Comparison of ENCODE assay signal across 1 cellular context in the genomic region with DNA sequence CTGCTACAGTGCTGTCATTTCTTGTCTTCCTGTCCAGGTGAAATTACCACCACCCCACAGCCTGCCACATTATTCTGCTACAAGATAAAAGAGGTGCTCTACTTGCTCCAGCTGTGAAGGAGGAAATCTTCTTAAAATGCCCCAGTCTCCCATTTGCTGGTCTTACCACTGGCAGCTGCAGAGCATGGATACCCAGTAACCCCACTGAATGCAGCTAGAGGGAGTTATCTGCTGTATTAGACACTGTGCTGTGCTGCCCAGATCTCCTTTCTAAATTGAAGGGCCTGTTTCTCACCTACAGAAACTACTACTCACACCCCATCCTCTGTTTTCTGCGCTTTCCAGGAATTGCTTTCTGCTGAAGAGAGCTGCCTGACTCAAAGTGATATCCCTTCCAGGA.
TF ChIP-seq lines count a peak whose summit lies in the region.

No MANE protein-coding gene starts in this region.

TF ChIP-seq in WTC11, 78 proteins besides CTCF, POLR2A, EP300 and RAD21 (continued from another document):
- TF ChIP-seq, protein P1, sequence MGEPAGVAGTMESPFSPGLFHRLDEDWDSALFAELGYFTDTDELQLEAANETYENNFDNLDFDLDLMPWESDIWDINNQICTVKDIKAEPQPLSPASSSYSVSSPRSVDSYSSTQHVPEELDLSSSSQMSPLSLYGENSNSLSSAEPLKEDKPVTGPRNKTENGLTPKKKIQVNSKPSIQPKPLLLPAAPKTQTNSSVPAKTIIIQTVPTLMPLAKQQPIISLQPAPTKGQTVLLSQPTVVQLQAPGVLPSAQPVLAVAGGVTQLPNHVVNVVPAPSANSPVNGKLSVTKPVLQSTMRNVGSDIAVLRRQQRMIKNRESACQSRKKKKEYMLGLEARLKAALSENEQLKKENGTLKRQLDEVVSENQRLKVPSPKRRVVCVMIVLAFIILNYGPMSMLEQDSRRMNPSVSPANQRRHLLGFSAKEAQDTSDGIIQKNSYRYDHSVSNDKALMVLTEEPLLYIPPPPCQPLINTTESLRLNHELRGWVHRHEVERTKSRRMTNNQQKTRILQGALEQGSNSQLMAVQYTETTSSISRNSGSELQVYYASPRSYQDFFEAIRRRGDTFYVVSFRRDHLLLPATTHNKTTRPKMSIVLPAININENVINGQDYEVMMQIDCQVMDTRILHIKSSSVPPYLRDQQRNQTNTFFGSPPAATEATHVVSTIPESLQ (CRISPR knock-in tag; IDR thresholded peaks at IDR 0.05), result no peak
- TF ChIP-seq, protein P2, sequence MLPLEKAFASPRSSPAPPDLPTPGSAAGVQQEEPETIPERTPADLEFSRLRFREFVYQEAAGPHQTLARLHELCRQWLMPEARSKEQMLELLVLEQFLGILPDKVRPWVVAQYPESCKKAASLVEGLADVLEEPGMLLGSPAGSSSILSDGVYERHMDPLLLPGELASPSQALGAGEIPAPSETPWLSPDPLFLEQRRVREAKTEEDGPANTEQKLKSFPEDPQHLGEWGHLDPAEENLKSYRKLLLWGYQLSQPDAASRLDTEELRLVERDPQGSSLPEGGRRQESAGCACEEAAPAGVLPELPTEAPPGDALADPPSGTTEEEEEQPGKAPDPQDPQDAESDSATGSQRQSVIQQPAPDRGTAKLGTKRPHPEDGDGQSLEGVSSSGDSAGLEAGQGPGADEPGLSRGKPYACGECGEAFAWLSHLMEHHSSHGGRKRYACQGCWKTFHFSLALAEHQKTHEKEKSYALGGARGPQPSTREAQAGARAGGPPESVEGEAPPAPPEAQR (CRISPR knock-in tag; IDR thresholded peaks at IDR 0.05), result no peak
- TF ChIP-seq, protein P3, sequence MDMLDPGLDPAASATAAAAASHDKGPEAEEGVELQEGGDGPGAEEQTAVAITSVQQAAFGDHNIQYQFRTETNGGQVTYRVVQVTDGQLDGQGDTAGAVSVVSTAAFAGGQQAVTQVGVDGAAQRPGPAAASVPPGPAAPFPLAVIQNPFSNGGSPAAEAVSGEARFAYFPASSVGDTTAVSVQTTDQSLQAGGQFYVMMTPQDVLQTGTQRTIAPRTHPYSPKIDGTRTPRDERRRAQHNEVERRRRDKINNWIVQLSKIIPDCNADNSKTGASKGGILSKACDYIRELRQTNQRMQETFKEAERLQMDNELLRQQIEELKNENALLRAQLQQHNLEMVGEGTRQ (CRISPR knock-in tag; IDR thresholded peaks at IDR 0.05), result no peak
- TF ChIP-seq, protein P4, sequence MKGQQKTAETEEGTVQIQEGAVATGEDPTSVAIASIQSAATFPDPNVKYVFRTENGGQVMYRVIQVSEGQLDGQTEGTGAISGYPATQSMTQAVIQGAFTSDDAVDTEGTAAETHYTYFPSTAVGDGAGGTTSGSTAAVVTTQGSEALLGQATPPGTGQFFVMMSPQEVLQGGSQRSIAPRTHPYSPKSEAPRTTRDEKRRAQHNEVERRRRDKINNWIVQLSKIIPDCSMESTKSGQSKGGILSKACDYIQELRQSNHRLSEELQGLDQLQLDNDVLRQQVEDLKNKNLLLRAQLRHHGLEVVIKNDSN (CRISPR knock-in tag; IDR thresholded peaks at IDR 0.05), result no peak
- TF ChIP-seq, protein P5, sequence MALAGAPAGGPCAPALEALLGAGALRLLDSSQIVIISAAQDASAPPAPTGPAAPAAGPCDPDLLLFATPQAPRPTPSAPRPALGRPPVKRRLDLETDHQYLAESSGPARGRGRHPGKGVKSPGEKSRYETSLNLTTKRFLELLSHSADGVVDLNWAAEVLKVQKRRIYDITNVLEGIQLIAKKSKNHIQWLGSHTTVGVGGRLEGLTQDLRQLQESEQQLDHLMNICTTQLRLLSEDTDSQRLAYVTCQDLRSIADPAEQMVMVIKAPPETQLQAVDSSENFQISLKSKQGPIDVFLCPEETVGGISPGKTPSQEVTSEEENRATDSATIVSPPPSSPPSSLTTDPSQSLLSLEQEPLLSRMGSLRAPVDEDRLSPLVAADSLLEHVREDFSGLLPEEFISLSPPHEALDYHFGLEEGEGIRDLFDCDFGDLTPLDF (CRISPR knock-in tag; IDR thresholded peaks at IDR 0.05), result no peak
- TF ChIP-seq, protein P6, sequence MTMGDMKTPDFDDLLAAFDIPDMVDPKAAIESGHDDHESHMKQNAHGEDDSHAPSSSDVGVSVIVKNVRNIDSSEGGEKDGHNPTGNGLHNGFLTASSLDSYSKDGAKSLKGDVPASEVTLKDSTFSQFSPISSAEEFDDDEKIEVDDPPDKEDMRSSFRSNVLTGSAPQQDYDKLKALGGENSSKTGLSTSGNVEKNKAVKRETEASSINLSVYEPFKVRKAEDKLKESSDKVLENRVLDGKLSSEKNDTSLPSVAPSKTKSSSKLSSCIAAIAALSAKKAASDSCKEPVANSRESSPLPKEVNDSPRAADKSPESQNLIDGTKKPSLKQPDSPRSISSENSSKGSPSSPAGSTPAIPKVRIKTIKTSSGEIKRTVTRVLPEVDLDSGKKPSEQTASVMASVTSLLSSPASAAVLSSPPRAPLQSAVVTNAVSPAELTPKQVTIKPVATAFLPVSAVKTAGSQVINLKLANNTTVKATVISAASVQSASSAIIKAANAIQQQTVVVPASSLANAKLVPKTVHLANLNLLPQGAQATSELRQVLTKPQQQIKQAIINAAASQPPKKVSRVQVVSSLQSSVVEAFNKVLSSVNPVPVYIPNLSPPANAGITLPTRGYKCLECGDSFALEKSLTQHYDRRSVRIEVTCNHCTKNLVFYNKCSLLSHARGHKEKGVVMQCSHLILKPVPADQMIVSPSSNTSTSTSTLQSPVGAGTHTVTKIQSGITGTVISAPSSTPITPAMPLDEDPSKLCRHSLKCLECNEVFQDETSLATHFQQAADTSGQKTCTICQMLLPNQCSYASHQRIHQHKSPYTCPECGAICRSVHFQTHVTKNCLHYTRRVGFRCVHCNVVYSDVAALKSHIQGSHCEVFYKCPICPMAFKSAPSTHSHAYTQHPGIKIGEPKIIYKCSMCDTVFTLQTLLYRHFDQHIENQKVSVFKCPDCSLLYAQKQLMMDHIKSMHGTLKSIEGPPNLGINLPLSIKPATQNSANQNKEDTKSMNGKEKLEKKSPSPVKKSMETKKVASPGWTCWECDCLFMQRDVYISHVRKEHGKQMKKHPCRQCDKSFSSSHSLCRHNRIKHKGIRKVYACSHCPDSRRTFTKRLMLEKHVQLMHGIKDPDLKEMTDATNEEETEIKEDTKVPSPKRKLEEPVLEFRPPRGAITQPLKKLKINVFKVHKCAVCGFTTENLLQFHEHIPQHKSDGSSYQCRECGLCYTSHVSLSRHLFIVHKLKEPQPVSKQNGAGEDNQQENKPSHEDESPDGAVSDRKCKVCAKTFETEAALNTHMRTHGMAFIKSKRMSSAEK (CRISPR knock-in tag; IDR thresholded peaks at IDR 0.05; ENCODE audit: borderline replicate concordance), result no peak
- TF ChIP-seq, protein P7, sequence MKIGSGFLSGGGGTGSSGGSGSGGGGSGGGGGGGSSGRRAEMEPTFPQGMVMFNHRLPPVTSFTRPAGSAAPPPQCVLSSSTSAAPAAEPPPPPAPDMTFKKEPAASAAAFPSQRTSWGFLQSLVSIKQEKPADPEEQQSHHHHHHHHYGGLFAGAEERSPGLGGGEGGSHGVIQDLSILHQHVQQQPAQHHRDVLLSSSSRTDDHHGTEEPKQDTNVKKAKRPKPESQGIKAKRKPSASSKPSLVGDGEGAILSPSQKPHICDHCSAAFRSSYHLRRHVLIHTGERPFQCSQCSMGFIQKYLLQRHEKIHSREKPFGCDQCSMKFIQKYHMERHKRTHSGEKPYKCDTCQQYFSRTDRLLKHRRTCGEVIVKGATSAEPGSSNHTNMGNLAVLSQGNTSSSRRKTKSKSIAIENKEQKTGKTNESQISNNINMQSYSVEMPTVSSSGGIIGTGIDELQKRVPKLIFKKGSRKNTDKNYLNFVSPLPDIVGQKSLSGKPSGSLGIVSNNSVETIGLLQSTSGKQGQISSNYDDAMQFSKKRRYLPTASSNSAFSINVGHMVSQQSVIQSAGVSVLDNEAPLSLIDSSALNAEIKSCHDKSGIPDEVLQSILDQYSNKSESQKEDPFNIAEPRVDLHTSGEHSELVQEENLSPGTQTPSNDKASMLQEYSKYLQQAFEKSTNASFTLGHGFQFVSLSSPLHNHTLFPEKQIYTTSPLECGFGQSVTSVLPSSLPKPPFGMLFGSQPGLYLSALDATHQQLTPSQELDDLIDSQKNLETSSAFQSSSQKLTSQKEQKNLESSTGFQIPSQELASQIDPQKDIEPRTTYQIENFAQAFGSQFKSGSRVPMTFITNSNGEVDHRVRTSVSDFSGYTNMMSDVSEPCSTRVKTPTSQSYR (CRISPR knock-in tag; IDR thresholded peaks at IDR 0.05), result no peak
- TF ChIP-seq MXD4 (CRISPR knock-in tag; IDR thresholded peaks at IDR 0.05; ENCODE audit: borderline replicate concordance) (no peak), GRHL2 (CRISPR knock-in tag; IDR thresholded peaks at IDR 0.05; ENCODE audit: insufficient replicate concordance, severe bottlenecking) (no peak), NR1H2 (CRISPR knock-in tag; IDR thresholded peaks at IDR 0.05) (no peak), NFYB (CRISPR knock-in tag; conservative IDR thresholded peaks at IDR 0.05; ENCODE audit: low read depth) (no peak), FOXJ3 (CRISPR knock-in tag; IDR thresholded peaks at IDR 0.05; ENCODE audit: borderline replicate concordance) (no peak)
